In the genomic region with DNA sequence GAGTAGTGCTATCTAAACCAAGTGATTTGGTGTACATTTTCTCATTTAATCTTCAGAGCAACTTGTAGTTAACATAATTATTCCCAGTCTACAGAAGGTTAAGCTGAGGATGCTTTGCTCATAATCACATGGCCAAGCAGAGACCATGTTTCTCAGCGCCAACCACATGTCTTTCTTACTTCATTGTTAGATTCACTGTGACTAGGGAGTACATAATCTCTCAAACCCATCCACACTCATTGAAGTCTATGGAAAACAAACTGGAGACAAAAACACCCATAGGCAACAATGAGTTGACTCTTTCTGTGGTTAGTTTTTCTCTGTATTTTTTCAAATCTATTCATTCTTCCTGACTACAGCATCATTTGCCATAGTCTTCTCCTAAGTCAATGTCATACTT, we compare ENCODE assay signal across 1 cellular context.
TF ChIP-seq lines count a peak whose summit lies in the region.

No MANE protein-coding gene starts in this region.

TF ChIP-seq in IMR-90, 13 proteins besides CTCF, POLR2A, EP300 and RAD21:
- TF ChIP-seq RCOR1 (IDR thresholded peaks at IDR 0.05; ENCODE audit: insufficient replicate concordance, low read length) (no peak), RFX5 (IDR thresholded peaks at IDR 0.05; ENCODE audit: low read depth, low read length) (no peak), NFE2L2 (IDR thresholded peaks at IDR 0.05; ENCODE audit: low read depth, low read length) (no peak), MXI1 (IDR thresholded peaks at IDR 0.05; ENCODE audit: borderline replicate concordance, low read depth, low read length) (no peak), MAZ (IDR thresholded peaks at IDR 0.05; ENCODE audit: borderline replicate concordance, low read depth, low read length) (no peak), FOS (IDR thresholded peaks at IDR 0.05; ENCODE audit: low read depth, low read length) (no peak), BHLHE40 (IDR thresholded peaks at IDR 0.05; ENCODE audit: low read depth, low read length) (no peak), SMC3 (IDR thresholded peaks at IDR 0.05; ENCODE audit: low read depth, low read length) (no peak), MAFK (IDR thresholded peaks at IDR 0.05; ENCODE audit: low read depth, low read length) (no peak), CEBPB (IDR thresholded peaks at IDR 0.05; ENCODE audit: low read depth, low read length) (no peak), CHD1 (IDR thresholded peaks at IDR 0.05; ENCODE audit: low read depth, low read length) (no peak)
- TF ChIP-seq, protein P1, sequence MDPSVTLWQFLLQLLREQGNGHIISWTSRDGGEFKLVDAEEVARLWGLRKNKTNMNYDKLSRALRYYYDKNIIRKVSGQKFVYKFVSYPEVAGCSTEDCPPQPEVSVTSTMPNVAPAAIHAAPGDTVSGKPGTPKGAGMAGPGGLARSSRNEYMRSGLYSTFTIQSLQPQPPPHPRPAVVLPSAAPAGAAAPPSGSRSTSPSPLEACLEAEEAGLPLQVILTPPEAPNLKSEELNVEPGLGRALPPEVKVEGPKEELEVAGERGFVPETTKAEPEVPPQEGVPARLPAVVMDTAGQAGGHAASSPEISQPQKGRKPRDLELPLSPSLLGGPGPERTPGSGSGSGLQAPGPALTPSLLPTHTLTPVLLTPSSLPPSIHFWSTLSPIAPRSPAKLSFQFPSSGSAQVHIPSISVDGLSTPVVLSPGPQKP (IDR thresholded peaks at IDR 0.05; ENCODE audit: borderline replicate concordance, low read depth, low read length), result no peak
- TF ChIP-seq, protein P2, sequence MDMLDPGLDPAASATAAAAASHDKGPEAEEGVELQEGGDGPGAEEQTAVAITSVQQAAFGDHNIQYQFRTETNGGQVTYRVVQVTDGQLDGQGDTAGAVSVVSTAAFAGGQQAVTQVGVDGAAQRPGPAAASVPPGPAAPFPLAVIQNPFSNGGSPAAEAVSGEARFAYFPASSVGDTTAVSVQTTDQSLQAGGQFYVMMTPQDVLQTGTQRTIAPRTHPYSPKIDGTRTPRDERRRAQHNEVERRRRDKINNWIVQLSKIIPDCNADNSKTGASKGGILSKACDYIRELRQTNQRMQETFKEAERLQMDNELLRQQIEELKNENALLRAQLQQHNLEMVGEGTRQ (IDR thresholded peaks at IDR 0.05; ENCODE audit: low read depth, low read length), result no peak
TF ChIP-seq in IMR-90: peak in this region for 0.
